In the genomic region with DNA sequence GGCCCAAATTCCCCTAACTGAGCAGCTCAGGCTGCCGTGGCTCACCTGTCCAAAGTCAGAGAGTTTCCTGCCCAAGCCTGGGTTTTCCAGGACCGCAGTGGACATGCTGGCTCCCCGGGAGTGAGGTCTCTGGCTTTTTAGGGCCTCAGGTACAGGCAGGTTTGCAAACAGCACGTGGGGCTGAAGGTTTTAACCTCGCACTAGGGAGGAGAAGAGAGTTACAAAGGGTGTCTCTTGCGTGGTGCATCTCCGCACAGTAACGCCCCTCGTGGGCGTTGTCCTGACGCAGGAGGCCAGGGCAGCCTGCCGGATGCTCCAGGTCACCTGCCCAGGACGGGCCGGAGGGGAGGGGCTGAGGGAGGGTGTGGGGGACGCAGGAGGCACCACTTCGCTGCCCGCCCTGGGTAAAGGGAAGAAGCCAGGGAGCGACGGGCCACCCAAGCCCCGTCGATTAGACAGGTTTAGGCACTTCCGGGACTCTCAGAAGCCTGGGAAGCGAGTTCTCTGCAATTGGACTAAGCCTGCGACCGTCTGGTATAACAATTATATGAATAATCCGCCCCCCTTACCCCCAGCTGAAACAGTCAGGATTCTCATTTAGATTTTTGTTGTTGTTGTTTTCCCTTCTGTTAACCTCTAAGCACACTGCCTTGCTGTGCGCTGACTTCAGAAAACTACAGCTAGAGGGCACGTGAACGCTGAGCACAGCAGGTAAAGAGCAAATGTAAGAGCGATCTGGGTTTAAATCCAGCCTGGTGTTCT, we compare ENCODE assay signal across 1 cellular context.
TF ChIP-seq lines count a peak whose summit lies in the region.

TSS of gene PAH (minus strand) at position 219 of the 762 bp plus-strand sequence. CDS start at position 105, 114 bp downstream.

TF ChIP-seq in SK-N-SH, 30 proteins besides CTCF, POLR2A, EP300 and RAD21 (continued from another document):
- TF ChIP-seq, protein P1, sequence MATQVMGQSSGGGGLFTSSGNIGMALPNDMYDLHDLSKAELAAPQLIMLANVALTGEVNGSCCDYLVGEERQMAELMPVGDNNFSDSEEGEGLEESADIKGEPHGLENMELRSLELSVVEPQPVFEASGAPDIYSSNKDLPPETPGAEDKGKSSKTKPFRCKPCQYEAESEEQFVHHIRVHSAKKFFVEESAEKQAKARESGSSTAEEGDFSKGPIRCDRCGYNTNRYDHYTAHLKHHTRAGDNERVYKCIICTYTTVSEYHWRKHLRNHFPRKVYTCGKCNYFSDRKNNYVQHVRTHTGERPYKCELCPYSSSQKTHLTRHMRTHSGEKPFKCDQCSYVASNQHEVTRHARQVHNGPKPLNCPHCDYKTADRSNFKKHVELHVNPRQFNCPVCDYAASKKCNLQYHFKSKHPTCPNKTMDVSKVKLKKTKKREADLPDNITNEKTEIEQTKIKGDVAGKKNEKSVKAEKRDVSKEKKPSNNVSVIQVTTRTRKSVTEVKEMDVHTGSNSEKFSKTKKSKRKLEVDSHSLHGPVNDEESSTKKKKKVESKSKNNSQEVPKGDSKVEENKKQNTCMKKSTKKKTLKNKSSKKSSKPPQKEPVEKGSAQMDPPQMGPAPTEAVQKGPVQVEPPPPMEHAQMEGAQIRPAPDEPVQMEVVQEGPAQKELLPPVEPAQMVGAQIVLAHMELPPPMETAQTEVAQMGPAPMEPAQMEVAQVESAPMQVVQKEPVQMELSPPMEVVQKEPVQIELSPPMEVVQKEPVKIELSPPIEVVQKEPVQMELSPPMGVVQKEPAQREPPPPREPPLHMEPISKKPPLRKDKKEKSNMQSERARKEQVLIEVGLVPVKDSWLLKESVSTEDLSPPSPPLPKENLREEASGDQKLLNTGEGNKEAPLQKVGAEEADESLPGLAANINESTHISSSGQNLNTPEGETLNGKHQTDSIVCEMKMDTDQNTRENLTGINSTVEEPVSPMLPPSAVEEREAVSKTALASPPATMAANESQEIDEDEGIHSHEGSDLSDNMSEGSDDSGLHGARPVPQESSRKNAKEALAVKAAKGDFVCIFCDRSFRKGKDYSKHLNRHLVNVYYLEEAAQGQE (IDR thresholded peaks at IDR 0.05; ENCODE audit: low read depth, low read length): no peak
- TF ChIP-seq RCOR1 (IDR thresholded peaks at IDR 0.05; ENCODE audit: low read length) (no peak), YY1 (IDR thresholded peaks at IDR 0.05; ENCODE audit: low read depth) (no peak), GABPA (IDR thresholded peaks at IDR 0.05; ENCODE audit: low read depth) (no peak), JUND (IDR thresholded peaks at IDR 0.05) (no peak), EZH2phosphoT487 (IDR thresholded peaks at IDR 0.05; ENCODE audit: borderline replicate concordance, low read depth) (no peak), FOSL2 (IDR thresholded peaks at IDR 0.05; ENCODE audit: borderline replicate concordance, low read depth) (no peak), RFX5 (IDR thresholded peaks at IDR 0.05; ENCODE audit: low read length) (no peak), ELF1 (IDR thresholded peaks at IDR 0.05) (no peak), GATA2 (CRISPR knock-in tag; IDR thresholded peaks at IDR 0.05) (no peak), RXRA (IDR thresholded peaks at IDR 0.05; ENCODE audit: borderline replicate concordance, low read depth) (no peak), CHD2 (IDR thresholded peaks at IDR 0.05; ENCODE audit: low read length, partially characterized antibody) (no peak)
- TF ChIP-seq, protein P2, sequence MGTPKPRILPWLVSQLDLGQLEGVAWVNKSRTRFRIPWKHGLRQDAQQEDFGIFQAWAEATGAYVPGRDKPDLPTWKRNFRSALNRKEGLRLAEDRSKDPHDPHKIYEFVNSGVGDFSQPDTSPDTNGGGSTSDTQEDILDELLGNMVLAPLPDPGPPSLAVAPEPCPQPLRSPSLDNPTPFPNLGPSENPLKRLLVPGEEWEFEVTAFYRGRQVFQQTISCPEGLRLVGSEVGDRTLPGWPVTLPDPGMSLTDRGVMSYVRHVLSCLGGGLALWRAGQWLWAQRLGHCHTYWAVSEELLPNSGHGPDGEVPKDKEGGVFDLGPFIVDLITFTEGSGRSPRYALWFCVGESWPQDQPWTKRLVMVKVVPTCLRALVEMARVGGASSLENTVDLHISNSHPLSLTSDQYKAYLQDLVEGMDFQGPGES (IDR thresholded peaks at IDR 0.05; ENCODE audit: low read depth, low read length): no peak
